21 cellular contexts compared by ENCODE assay signal in genomic region chr16:68453816-68454215, GRCh38. TPM values are rescaled to one million over a fixed set of nuclear protein-coding genes. Genes with fewer than 3 reads are reported as not detected.
A peak's percentile ranks its signal among the peaks of the same experiment; 100 is the strongest.
DNase-seq lines count a peak whose midpoint lies in the region; ATAC-seq, FAIRE-seq and TF ChIP-seq lines count a peak whose summit lies in the region.
"Had no signal": no experiment of that assay in that cellular context is flagged by ENCODE, and none has a peak within 500 bp of the region (broad histone marks: within the 10 kb centered on the region; RNA-seq: fewer than 3 reads in every experiment).

No MANE protein-coding gene starts in this region.

- H2AK5ac ChIP-seq in H1 (ENCODE audit: low read depth, low read length), result no peak overlapping the region; the same call in 1 of the 2 replicates

- no peaks in the 10 kb centered on the region for H3K9me3 ChIP-seq in H1 (ENCODE audit: insufficient read depth in 2 of 2, low read depth in 1 of 2, low read length in 1 of 2)
- H3K9me3 ChIP-seq: A549; BLaER1 treated with 17β-estradiol and CSF1 and Interleukin-3, amounts not matched to agents 10 nM and 100 nM; Caco-2 had no signal

- H2BK5ac ChIP-seq in H1 (ENCODE audit: low read depth, low read length), result no peak overlapping the region

- 87% methylated on average over 2 of the region's 2 CpGs; no CpG with 5 or more reads in 1 of the 2 experiments for WGBS in H1 (ENCODE audit: extremely low coverage in 1 of 2, insufficient coverage in 1 of 2, insufficient read length in 1 of 2, insufficient replicate concordance in 2 of 2, low coverage in 1 of 2, low lambda C conversion rate in 2 of 2, missing lambda C conversion rate in 1 of 2), 2 experiments

- no peak overlapping the region for H2BK15ac ChIP-seq in H1 (ENCODE audit: low read length)

- FAIRE-seq in HTR-8/SVneo (lab: Jason Lieb, UNC) (peak; percentile 54), H1 (lab: Jason Lieb, UNC) (no peak)
- FAIRE-seq: A549, D721Med, G401.6, GM12891, GM19239 had no signal

- no peak overlapping the region for H4K5ac ChIP-seq in H1 (ENCODE audit: insufficient read length, low read depth, low read length)

- peaks cover 0 to 2% (median 2%) of the 10 kb centered on the region in 4 experiments; a peak in 2 of 7 replicates for H3K4me1 ChIP-seq in H1 (replicated peaks in 1 of 4; ENCODE audit: control insufficient read depth in 3 of 4, insufficient read depth in 4 of 4, low read length in 3 of 4)

- H3K14ac ChIP-seq in H1 (ENCODE audit: insufficient read length), result no peak overlapping the region

- no peak for TF ChIP-seq CTCF in H1 (IDR thresholded peaks at IDR 0.05; ENCODE audit: control extremely low read depth in 1 of 3, insufficient read depth in 1 of 3, low read depth in 1 of 3, low read length in 3 of 3)

- CTCF ChIA-PET in H1 (lab: Charles Lee; ENCODE audit: partially characterized antibody), result interaction anchor here (0.6 to 15.5 kb wide), 5 partner anchors 10 to 297 kb away, joined by 3 to 130 read pairs (median 3); no protein-coding TSS in a partner anchor

- no peaks in the 10 kb centered on the region for H3K79me1 ChIP-seq in H1 (ENCODE audit: low read depth, low read length)

- no peak for ATAC-seq in Right ventricle myocardium inferior
- ATAC-seq in HG03378 (IDR thresholded peaks at IDR 0.05; ENCODE audit: unreplicated experiment), result no peak
- ATAC-seq: A549; CD8-positive, alpha-beta T cell had no signal

- H3K9ac ChIP-seq in H1 (replicated peaks in 1 of 4; ENCODE audit: extremely low read depth in 1 of 4, low read depth in 3 of 4, low read length in 3 of 4), result no peak overlapping the region
- H3K9ac ChIP-seq: BLaER1 treated with 17β-estradiol and CSF1 and Interleukin-3, amounts not matched to agents 10 nM and 100 nM had no signal

- H3K27me3 ChIP-seq in H1 (replicated peaks in 1 of 4; ENCODE audit: control insufficient read depth in 3 of 4, extremely low read depth in 1 of 4, insufficient read depth in 3 of 4, low read length in 3 of 4), result no peaks in the 10 kb centered on the region
- H3K27me3 ChIP-seq: BLaER1 treated with 17β-estradiol and CSF1 and Interleukin-3, amounts not matched to agents 10 nM and 100 nM had no signal

- H3K4ac ChIP-seq in H1 (replicated peaks; ENCODE audit: insufficient read length, low read depth, low read length), result no peak overlapping the region

- H2AFZ ChIP-seq in H1 (ENCODE audit: low read length), result no peak overlapping the region

- no peak overlapping the region for H2BK20ac ChIP-seq in H1 (ENCODE audit: low read length)

- peak; percentile 57 for DNase-seq in cardiac septum (ENCODE audit: low spot score)
- DNase-seq in Right ventricle myocardium inferior (ENCODE audit: missing footprints), result no peak
- DNase-seq in HTR-8/SVneo (ENCODE audit: insufficient read length, low spot score), result no peak
- no peak for DNase-seq in H1 (ENCODE audit: low read depth in 1 of 2, low spot score in 2 of 2)
- no peak for DNase-seq in NK-92 (lab: John Stamatoyannopoulos, UW; ENCODE audit: unreplicated experiment)
- DNase-seq: AML-193; Caco-2; Calu3; CD4-positive, alpha-beta T cell; CD8-positive, alpha-beta T cell; DMS79 treated with DMSO at 0.1 percent for 48 hours; GF-D8 had no signal

- no peaks in the 10 kb centered on the region for H3K79me2 ChIP-seq in H1 (ENCODE audit: control insufficient read depth in 1 of 2, insufficient read depth in 2 of 2, low read length in 2 of 2)

- no peak overlapping the region for H3K56ac ChIP-seq in H1 (replicated peaks; ENCODE audit: insufficient read length, low read depth, low read length)

- H3K18ac ChIP-seq in H1 (ENCODE audit: extremely low read depth, low read length), result no peak overlapping the region

- H3K4me2 ChIP-seq in H1 (ENCODE audit: insufficient read depth in 1 of 2, low read depth in 2 of 2, low read length in 2 of 2), result no peak overlapping the region
- H3K4me2 ChIP-seq: A549; BLaER1 treated with 17β-estradiol and CSF1 and Interleukin-3, amounts not matched to agents 10 nM and 100 nM had no signal

- H3K36me3 ChIP-seq in H1 (ENCODE audit: control insufficient read depth in 2 of 4, insufficient read depth in 4 of 4, low read length in 3 of 4), result no peaks in the 10 kb centered on the region
- H3K36me3 ChIP-seq: BLaER1 treated with 17β-estradiol and CSF1 and Interleukin-3, amounts not matched to agents 10 nM and 100 nM had no signal

- no peak overlapping the region for H3K23ac ChIP-seq in H1 (ENCODE audit: insufficient read length)

- H3K27ac ChIP-seq in H1 (ENCODE audit: low read depth, low read length), result no peak overlapping the region
- H3K27ac ChIP-seq: 22Rv1; A549; BLaER1 treated with 17β-estradiol and CSF1 and Interleukin-3, amounts not matched to agents 10 nM and 100 nM; C4-2B had no signal

- H4K91ac ChIP-seq in H1 (replicated peaks; ENCODE audit: insufficient read length, low read length), result no peak overlapping the region

- H2BK12ac ChIP-seq in H1 (ENCODE audit: low read depth, low read length), result 0 out of 2 replicates have a peak overlapping the region, but pooled peaks have one; percentile 27

- no peak overlapping the region for H4K8ac ChIP-seq in H1 (ENCODE audit: extremely low read depth, insufficient read depth, low read length)

- peaks cover 5% of the 10 kb centered on the region for H3K23me2 ChIP-seq in H1 (ENCODE audit: low read depth, low read length)

- POLR2A ChIA-PET in H1 (lab: Charles Lee; ENCODE audit: partially characterized antibody), result no interaction called here

- no peak for TF ChIP-seq EP300 in H1 (IDR thresholded peaks at IDR 0.05; ENCODE audit: borderline replicate concordance in 1 of 2, low read depth in 2 of 2, low read length in 2 of 2)

- no peak for TF ChIP-seq RAD21 in H1 (IDR thresholded peaks at IDR 0.05 in 1 of 2, conservative IDR thresholded peaks at IDR 0.05 in 1 of 2; ENCODE audit: low read depth in 2 of 2, low read length in 2 of 2)

- H3K4me3 ChIP-seq in H1 (ENCODE audit: extremely low read depth in 1 of 4, insufficient read depth in 2 of 4, low read depth in 3 of 4, low read length in 4 of 4), result no peak overlapping the region
- H3K4me3 ChIP-seq: A549; BLaER1 treated with 17β-estradiol and CSF1 and Interleukin-3, amounts not matched to agents 10 nM and 100 nM had no signal

- H4K20me1 ChIP-seq in H1 (replicated peaks in 1 of 2; ENCODE audit: control insufficient read depth in 1 of 2, insufficient read depth in 2 of 2, low read length in 2 of 2), result no peaks in the 10 kb centered on the region
- H4K20me1 ChIP-seq: BLaER1 treated with 17β-estradiol and CSF1 and Interleukin-3, amounts not matched to agents 10 nM and 100 nM had no signal

- intact Hi-C loops in cardiac septum (cut with DNase I), result no loop called here
- intact Hi-C loops in Right ventricle myocardium inferior (cut with DNase I), result no loop called here

- H2BK120ac ChIP-seq in H1 (replicated peaks; ENCODE audit: low read depth, low read length), result no peak overlapping the region

- no peak for TF ChIP-seq POLR2A in H1 (IDR thresholded peaks at IDR 0.05; ENCODE audit: control extremely low read depth in 1 of 2, low read depth in 2 of 2, low read length in 2 of 2)

TF ChIP-seq in H1, 55 proteins besides CTCF, POLR2A, EP300 and RAD21:
- no peak for TF ChIP-seq ATF2 (IDR thresholded peaks at IDR 0.05; ENCODE audit: low read length)

RNA-seq across cellular contexts. Expression of gene SMPD3, which starts 5.5 kb away (rescaled TPM):
- not detected for total RNA-seq in cardiac septum
- total RNA-seq in Right ventricle myocardium inferior, result 0.38 TPM
- 1.1 and 1.3 TPM in 2 replicates for total RNA-seq in H1 (2021; fragmentation: NEBNext Ultra II Directional; extraction: Animal tissue kit (Norgen Biotek cat#: 25700))
- 0.39 and 0.55 TPM in 2 replicates for polyA plus RNA-seq in H1 (2011; rRNA removed)
- 0.39 TPM for polyA plus RNA-seq in H1 (2011; cell fraction: cytosol; rRNA removed)
- 1.3 TPM for polyA plus RNA-seq in H1 (2011; cell fraction: nucleus; rRNA removed)
- polyA plus RNA-seq in H1 (2012, experiment 1 of 2), result 1.2 to 1.8 TPM (median 1.7 TPM) in 4 replicates
- polyA plus RNA-seq in H1 (2012, experiment 2 of 2), result 0.35 TPM
- 0.39 TPM for polyA plus RNA-seq in H1 (2013, experiment 1 of 2)
- 0.46 TPM for polyA plus RNA-seq in H1 (2013, experiment 2 of 2)
- polyA minus RNA-seq in H1 (2011; rRNA and poly(A)+ RNA removed), result 0.12 and 0.66 TPM in 2 replicates
- 1.6 TPM for polyA minus RNA-seq in H1 (2011; cell fraction: cytosol; rRNA and poly(A)+ RNA removed)
- polyA minus RNA-seq in H1 (2011; cell fraction: nucleus; rRNA and poly(A)+ RNA removed), result 1.1 TPM
